Comparison of ENCODE assay signal across 1 cellular context in the genomic region with DNA sequence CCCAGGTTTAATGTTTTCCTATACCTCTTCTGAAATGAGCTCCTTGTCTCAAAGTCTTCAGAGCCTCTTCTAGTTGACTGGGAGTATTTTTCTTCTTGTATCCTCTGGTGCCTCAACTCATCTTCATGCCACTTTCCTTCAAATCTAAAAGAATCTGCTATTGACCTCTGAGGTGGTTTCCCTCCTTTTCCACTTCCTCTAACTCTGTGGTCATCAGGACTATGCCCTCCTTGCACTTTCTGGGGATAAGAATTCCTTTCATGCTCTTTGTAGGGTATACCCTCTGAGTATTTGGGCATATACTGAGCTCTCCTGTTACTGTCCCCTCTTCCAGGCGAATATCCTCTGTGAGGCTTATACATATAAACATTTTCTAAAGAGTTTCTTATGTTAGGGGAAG.
TF ChIP-seq lines count a peak whose summit lies in the region.

No MANE protein-coding gene starts in this region.

TF ChIP-seq in HepG2, 621 proteins besides CTCF, POLR2A, EP300 and RAD21 (continued from another document):
- TF ChIP-seq FIP1L1 (IDR thresholded peaks at IDR 0.05; ENCODE audit: borderline replicate concordance, insufficient read depth, low read depth, low read length) = no peak
- TF ChIP-seq MBNL3 (CRISPR knock-in tag; conservative IDR thresholded peaks at IDR 0.05) = no peak
- TF ChIP-seq, protein P1, sequence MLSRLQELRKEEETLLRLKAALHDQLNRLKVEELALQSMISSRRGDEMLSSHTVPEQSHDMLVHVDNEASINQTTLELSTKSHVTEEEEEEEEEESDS (CRISPR knock-in tag; IDR thresholded peaks at IDR 0.05; ENCODE audit: borderline replicate concordance) = no peak
- TF ChIP-seq MIER3 (CRISPR knock-in tag; IDR thresholded peaks at IDR 0.05; ENCODE audit: borderline replicate concordance) = no peak
- TF ChIP-seq HCFC1 (IDR thresholded peaks at IDR 0.05; ENCODE audit: low read depth, low read length) = no peak
